Comparison of ENCODE assay signal across 13 cellular contexts in the genomic region with DNA sequence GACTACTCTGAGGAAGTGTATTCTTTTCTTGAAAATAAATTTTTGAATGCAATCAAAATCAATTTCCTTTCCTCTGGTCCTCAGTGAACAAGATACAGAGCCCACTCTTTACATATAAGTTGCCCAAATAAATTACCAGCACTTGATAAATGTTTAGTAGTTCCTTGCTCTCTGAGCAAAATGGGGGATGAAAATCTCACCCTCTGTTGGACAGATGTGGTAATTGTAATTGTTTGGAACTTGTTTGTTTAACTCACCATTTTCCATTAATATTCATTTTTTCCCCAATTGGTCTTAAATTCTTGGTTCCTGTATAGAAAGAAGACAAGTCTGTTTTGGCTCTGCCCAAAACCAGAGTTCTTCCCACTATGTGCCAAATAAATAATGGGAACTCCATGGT.
DNase-seq lines count a peak whose midpoint lies in the region; ATAC-seq and TF ChIP-seq lines count a peak whose summit lies in the region.
"Had no signal": no experiment of that assay in that cellular context is flagged by ENCODE, and none has a peak within 500 bp of the region (broad histone marks: within the 10 kb centered on the region; RNA-seq: fewer than 3 reads in every experiment).

No MANE protein-coding gene starts in this region.

- H3K27ac ChIP-seq in adrenal gland (no peak overlapping the region), gastroesophageal sphincter (no peak overlapping the region), Peyer's patch (no peak overlapping the region)

- H3K27me3 ChIP-seq in adrenal gland (no peaks in the 10 kb centered on the region), gastroesophageal sphincter (no peaks in the 10 kb centered on the region), Peyer's patch (no peaks in the 10 kb centered on the region)

- peak; percentile 34 for TF ChIP-seq CTCF in AG09309 (IDR thresholded peaks at IDR 0.05; ENCODE audit: control insufficient read depth, insufficient read depth, low read depth, low read length, missing control alignments)
- peak; percentile 76 for TF ChIP-seq CTCF in HFFc6 (IDR thresholded peaks at IDR 0.05)
- TF ChIP-seq CTCF in adrenal gland (IDR thresholded peaks at IDR 0.05) = peak; percentile 28 to 50 (median 31)
- peak; percentile 13 to 25 (median 22) for TF ChIP-seq CTCF in gastroesophageal sphincter (IDR thresholded peaks at IDR 0.05)
- TF ChIP-seq CTCF in Peyer's patch (IDR thresholded peaks at IDR 0.05) = no peak

- intact Hi-C loops in adrenal gland (cut with DNase I) = no loop called here

- H3K36me3 ChIP-seq in adrenal gland (replicated peaks in 1 of 2) (no peaks in the 10 kb centered on the region), gastroesophageal sphincter (no peaks in the 10 kb centered on the region), Peyer's patch (no peaks in the 10 kb centered on the region)

- no peaks in the 10 kb centered on the region; the same call in 1 of the 2 replicates for H3K27me3 Mint-ChIP-seq in HFFc6 (ENCODE audit: insufficient read depth)

- no peak overlapping the region for H3K4me3 Mint-ChIP-seq in HFFc6
- H3K4me3 Mint-ChIP-seq: stimulated activated effector memory CD8-positive, alpha-beta T cell treated with anti-CD3 and anti-CD28 coated beads, Interleukin-12 subunit alpha, Interleukin-12 subunit beta, amount 100 ng/mL, for 72 hours had no signal

- H3K4me1 ChIP-seq in adrenal gland (replicated peaks in 1 of 2) (no peaks in the 10 kb centered on the region), gastroesophageal sphincter (peaks cover 0 to 4% (median 0%) of the 10 kb centered on the region in 3 donors), Peyer's patch (no peaks in the 10 kb centered on the region)

- H3K9me3 ChIP-seq in adrenal gland (replicated peaks in 1 of 3) = no peaks in the 10 kb centered on the region
- H3K9me3 ChIP-seq in gastroesophageal sphincter = no peaks in the 10 kb centered on the region
- no peaks in the 10 kb centered on the region for H3K9me3 ChIP-seq in Peyer's patch

- H3K36me3 Mint-ChIP-seq in HFFc6 (ENCODE audit: low read depth) = 0 out of 2 replicates have a peak, but pooled peaks cover 10% of the 10 kb centered on the region
- H3K36me3 Mint-ChIP-seq: stimulated activated effector memory CD8-positive, alpha-beta T cell treated with anti-CD3 and anti-CD28 coated beads, Interleukin-12 subunit alpha, Interleukin-12 subunit beta, amount 100 ng/mL, for 72 hours had no signal

- ATAC-seq in gastroesophageal sphincter (no peak), GM18517 (IDR thresholded peaks at IDR 0.05; ENCODE audit: unreplicated experiment) (no peak)
- ATAC-seq: stimulated activated effector memory CD8-positive, alpha-beta T cell treated with anti-CD3 and anti-CD28 coated beads, Interleukin-12 subunit alpha, Interleukin-12 subunit beta, amount 100 ng/mL, for 72 hours had no signal

- H3K4me3 ChIP-seq in AG09309 (ENCODE audit: control insufficient read depth, low read depth, low read length) (no peak overlapping the region), adrenal gland (no peak overlapping the region), gastroesophageal sphincter (no peak overlapping the region), Peyer's patch (no peak overlapping the region)

- no peak for TF ChIP-seq EP300 in gastroesophageal sphincter (IDR thresholded peaks at IDR 0.05)

- no peak for TF ChIP-seq POLR2A in adrenal gland (IDR thresholded peaks at IDR 0.05)
- no peak for TF ChIP-seq POLR2A in gastroesophageal sphincter (IDR thresholded peaks at IDR 0.05)
- TF ChIP-seq POLR2A in Peyer's patch (IDR thresholded peaks at IDR 0.05) = no peak

- peaks cover 31% of the 10 kb centered on the region for H3K4me1 Mint-ChIP-seq in HFFc6 (ENCODE audit: low read depth)
- H3K4me1 Mint-ChIP-seq: stimulated activated effector memory CD8-positive, alpha-beta T cell treated with anti-CD3 and anti-CD28 coated beads, Interleukin-12 subunit alpha, Interleukin-12 subunit beta, amount 100 ng/mL, for 72 hours had no signal

- H3K27ac Mint-ChIP-seq in HFFc6 = no peak overlapping the region
- H3K27ac Mint-ChIP-seq: stimulated activated effector memory CD8-positive, alpha-beta T cell treated with anti-CD3 and anti-CD28 coated beads, Interleukin-12 subunit alpha, Interleukin-12 subunit beta, amount 100 ng/mL, for 72 hours had no signal

- no peak for DNase-seq in AG09309 (ENCODE audit: low read depth)
- peak; percentile 24 for DNase-seq in HFFc6
- DNase-seq in adrenal gland = no peak
- DNase-seq in Peyer's patch = no peak
- no peak for DNase-seq in T-helper 9 cell
- DNase-seq in hypothalamus (lab: John Stamatoyannopoulos, UW) = no peak
- DNase-seq: activated CD4-positive, alpha-beta T cell treated with anti-CD3 and anti-CD28 coated beads for 1 hour; effector memory CD4-positive, alpha-beta T cell; NCI-H187 treated with DMSO at 0.1 percent for 48 hours; stimulated activated CD4-positive, alpha-beta T cell treated with anti-CD3 and anti-CD28 coated beads, Interleukin-2, amount 100 ng/mL, for 48 hours had no signal

- no peaks in the 10 kb centered on the region for H3K9me3 Mint-ChIP-seq in HFFc6
- H3K9me3 Mint-ChIP-seq: stimulated activated effector memory CD8-positive, alpha-beta T cell treated with anti-CD3 and anti-CD28 coated beads, Interleukin-12 subunit alpha, Interleukin-12 subunit beta, amount 100 ng/mL, for 72 hours had no signal

Comparison
In these comparisons a context has a peak if more than half of its experiments do, and no peak if none do; other contexts are left out.
1. CTCF ChIP-seq: peak in AG09309 (single experiment), HFFc6 (single experiment), adrenal gland (6 of 6) and gastroesophageal sphincter (4 of 4); none in Peyer's patch (0 of 6).